Comparison of ENCODE assay signal across 31 cellular contexts in the genomic region with DNA sequence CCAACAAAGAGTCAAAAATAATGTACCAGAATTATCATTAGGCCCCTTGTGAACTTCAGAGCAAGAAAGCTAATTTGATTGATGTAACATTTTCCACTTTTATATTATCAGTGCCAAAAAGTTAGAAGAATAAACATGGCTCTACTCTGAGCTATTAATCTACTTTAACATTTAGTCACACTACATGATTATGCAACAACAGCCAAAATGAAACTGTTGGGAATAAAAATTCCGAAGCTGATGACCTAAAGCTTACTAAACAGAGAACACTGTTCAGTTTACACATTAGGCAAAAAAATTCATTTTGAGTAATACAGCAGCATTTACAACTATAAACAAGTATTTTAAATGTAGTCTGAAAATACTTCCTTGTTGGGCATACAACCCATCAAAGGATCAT.
DNase-seq lines count a peak whose midpoint lies in the region; ATAC-seq and TF ChIP-seq lines count a peak whose summit lies in the region.
"Had no signal": no experiment of that assay in that cellular context is flagged by ENCODE, and none has a peak within 500 bp of the region (broad histone marks: within the 10 kb centered on the region; RNA-seq: fewer than 3 reads in every experiment).

No MANE protein-coding gene starts in this region.

- peaks cover 11% of the 10 kb centered on the region for H3K4me1 Mint-ChIP-seq in MCF 10A (ENCODE audit: insufficient read depth, unreplicated experiment)
- no peaks in the 10 kb centered on the region for H3K4me1 Mint-ChIP-seq in naive thymus-derived CD8-positive, alpha-beta T cell
- H3K4me1 Mint-ChIP-seq: activated CD4-positive, alpha-beta T cell treated with anti-CD3 and anti-CD28 coated beads, Interleukin-2, amount 10 ng/mL, durations not matched to agents 24 days and 14 days; T-cell had no signal

- dilution Hi-C loops in mammary epithelial cell (cut with HindIII; ENCODE audit: low sequenced_read_pairs), result no loop called here

- TF ChIP-seq POLR2A in breast epithelium (IDR thresholded peaks at IDR 0.05) (no peak), testis (IDR thresholded peaks at IDR 0.05) (no peak)

- ATAC-seq in aorta (ENCODE audit: low FRiP score), result peak; percentile 71
- ATAC-seq in naive thymus-derived CD8-positive, alpha-beta T cell, result no peak
- ATAC-seq: activated naive CD4-positive, alpha-beta T cell treated with anti-CD3 and anti-CD28 coated beads, Interleukin-2, amount 50 U/mL, for 72 hours; left lung; T-cell had no signal

- no peaks in the 10 kb centered on the region for H3K79me2 ChIP-seq in mammary epithelial cell (ENCODE audit: insufficient read depth, low read length)

- H3K27ac ChIP-seq in breast epithelium, result no peak overlapping the region
- H3K27ac ChIP-seq in mammary epithelial cell (ENCODE audit: insufficient read depth, low read depth, low read length), result no peak overlapping the region
- no peak overlapping the region for H3K27ac ChIP-seq in aorta (ENCODE audit: low read depth in 1 of 2, low read length in 2 of 2)
- H3K27ac ChIP-seq in testis, result no peak overlapping the region
- H3K27ac ChIP-seq: 22Rv1, C4-2B, HL-60, KMS-11, left lung, neutrophil, right lobe of liver, transverse colon, WERI-Rb-1 had no signal

- H3K4me3 Mint-ChIP-seq in MCF 10A (ENCODE audit: unreplicated experiment), result peak overlapping the region; percentile 36
- no peak overlapping the region for H3K4me3 Mint-ChIP-seq in naive thymus-derived CD8-positive, alpha-beta T cell
- H3K4me3 Mint-ChIP-seq: activated CD4-positive, alpha-beta T cell treated with anti-CD3 and anti-CD28 coated beads, Interleukin-2, amount 10 ng/mL, durations not matched to agents 24 days and 14 days; dendritic cell treated with granulocyte-macrophage colony-stimulating factor and Interleukin-4, amounts not matched to agents 40 ng/mL and 50 ng/mL, for 4 days; T-cell had no signal

- H3K4me3 ChIP-seq in breast epithelium (no peak overlapping the region), mammary epithelial cell (replicated peaks in 1 of 3; ENCODE audit: insufficient read depth in 1 of 3, low read depth in 2 of 3, low read length in 3 of 3) (no peak overlapping the region), aorta (ENCODE audit: low read length in 2 of 2) (no peak overlapping the region), testis (no peak overlapping the region)
- H3K4me3 ChIP-seq: HAP-1, left lung, right lobe of liver, transverse colon had no signal

- CTCF ChIA-PET in MCF 10A (lab: Yijun Ruan, JAX), result interaction anchor here (0.5 kb wide), 1 partner anchor 15 kb away, joined by 4 read pairs; no protein-coding TSS in a partner anchor
- CTCF ChIA-PET in mammary epithelial cell (lab: Charles Lee; ENCODE audit: low non-redundant PET), result no interaction called here

- 60% methylated on average over 1 of the region's 1 CpG for WGBS in mammary epithelial cell (ENCODE audit: low coverage, missing lambda C conversion rate)
- WGBS in aorta, 2 donors, result 21% methylated on average over 1 of the region's 1 CpG
- WGBS in testis, 2 donors, result 83 to 90% methylated on average over 1 of the region's 1 CpG

- BruUV-seq in MCF 10A (replicated peaks; lab: Mats Ljungman, UMichigan) (no TSS peak), mammary epithelial cell (replicated peaks; lab: Mats Ljungman, UMichigan) (no TSS peak)

- H3K9me3 ChIP-seq in breast epithelium (peaks cover 6 to 25% of the 10 kb centered on the region in 2 donors), mammary epithelial cell (replicated peaks; ENCODE audit: insufficient read depth, low read length) (no peaks in the 10 kb centered on the region), aorta (ENCODE audit: control insufficient read depth, low read length) (no peaks in the 10 kb centered on the region), testis (no peaks in the 10 kb centered on the region)
- H3K9me3 ChIP-seq: HAP-1, neutrophil, right lobe of liver had no signal

- TF ChIP-seq CTCF in MCF 10A (IDR thresholded peaks at IDR 0.05; ENCODE audit: unreplicated experiment) (no peak), breast epithelium (IDR thresholded peaks at IDR 0.05) (no peak), mammary epithelial cell (conservative IDR thresholded peaks at IDR 0.05 in 1 of 2, IDR thresholded peaks at IDR 0.05 in 1 of 2; ENCODE audit: extremely low read depth in 1 of 2, insufficient read depth in 1 of 2, low read depth in 1 of 2, low read length in 2 of 2) (no peak), testis (IDR thresholded peaks at IDR 0.05) (no peak)

- H2AFZ ChIP-seq in mammary epithelial cell (ENCODE audit: low read depth, low read length), result no peak overlapping the region

- no peaks in the 10 kb centered on the region for H3K27me3 Mint-ChIP-seq in MCF 10A (ENCODE audit: insufficient read depth, unreplicated experiment)
- no peaks in the 10 kb centered on the region for H3K27me3 Mint-ChIP-seq in naive thymus-derived CD8-positive, alpha-beta T cell
- H3K27me3 Mint-ChIP-seq: activated CD4-positive, alpha-beta T cell treated with anti-CD3 and anti-CD28 coated beads, Interleukin-2, amount 10 ng/mL, durations not matched to agents 24 days and 14 days; dendritic cell treated with granulocyte-macrophage colony-stimulating factor and Interleukin-4, amounts not matched to agents 40 ng/mL and 50 ng/mL, for 4 days; T-cell had no signal

- H3K27me3 ChIP-seq in breast epithelium, result no peaks in the 10 kb centered on the region
- H3K27me3 ChIP-seq in mammary epithelial cell (ENCODE audit: insufficient read depth, low read length), result no peaks in the 10 kb centered on the region
- no peaks in the 10 kb centered on the region for H3K27me3 ChIP-seq in aorta (ENCODE audit: control insufficient read depth in 1 of 2, insufficient read depth in 2 of 2, low read length in 1 of 2)
- H3K27me3 ChIP-seq in testis, result no peaks in the 10 kb centered on the region
- H3K27me3 ChIP-seq: left lung, neutrophil, right lobe of liver, transverse colon had no signal

- in situ Hi-C loops in mammary epithelial cell (cut with MboI; ENCODE audit: low sequenced_read_pairs in 2 of 2), result no loop called here

- intact Hi-C loops in MCF 10A (cut with micrococcal nuclease) (no loop called here), breast epithelium (cut with DNase I; ENCODE audit: low total_unique reads) (no loop called here), mammary epithelial cell (cut with micrococcal nuclease) (no loop called here), aorta (cut with DNase I) (no loop called here), testis (cut with DNase I; ENCODE audit: low total_unique reads) (no loop called here)

- no peaks in the 10 kb centered on the region for H3K4me1 ChIP-seq in breast epithelium
- no peaks in the 10 kb centered on the region for H3K4me1 ChIP-seq in mammary epithelial cell (ENCODE audit: insufficient read depth, low read length)
- no peaks in the 10 kb centered on the region for H3K4me1 ChIP-seq in aorta (ENCODE audit: control insufficient read depth in 1 of 2, insufficient read depth in 2 of 2, low read length in 2 of 2)
- no peaks in the 10 kb centered on the region for H3K4me1 ChIP-seq in testis
- H3K4me1 ChIP-seq: HAP-1, left lung, right lobe of liver, transverse colon had no signal

- no peaks in the 10 kb centered on the region for H3K36me3 Mint-ChIP-seq in MCF 10A (ENCODE audit: insufficient read depth, unreplicated experiment)
- peaks cover 0 to 5% (median 0%) of the 10 kb centered on the region in 3 donors for H3K36me3 Mint-ChIP-seq in naive thymus-derived CD8-positive, alpha-beta T cell
- H3K36me3 Mint-ChIP-seq: T-cell had no signal

- H4K20me1 ChIP-seq in mammary epithelial cell (ENCODE audit: insufficient read depth, low read length), result no peaks in the 10 kb centered on the region

- H3K36me3 ChIP-seq in breast epithelium (no peaks in the 10 kb centered on the region), mammary epithelial cell (ENCODE audit: insufficient read depth, low read length) (no peaks in the 10 kb centered on the region), aorta (ENCODE audit: control insufficient read depth in 1 of 2, insufficient read depth in 2 of 2, low read length in 1 of 2) (no peaks in the 10 kb centered on the region), testis (ENCODE audit: low read depth, missing control alignments) (no peaks in the 10 kb centered on the region)
- H3K36me3 ChIP-seq: HAP-1, left lung, neutrophil, right lobe of liver, transverse colon, WERI-Rb-1 had no signal

- DNase-seq in MCF 10A (ENCODE audit: unreplicated experiment), result peak; percentile 59
- DNase-seq in breast epithelium (ENCODE audit: low spot score in 2 of 2), result no peak
- DNase-seq in mammary epithelial cell, result peak; percentile 60
- DNase-seq in foreskin melanocyte, result peak; percentile 7
- DNase-seq in aorta, result no peak
- no peak for DNase-seq in naive thymus-derived CD8-positive, alpha-beta T cell
- DNase-seq in retina, result no peak
- no peak for DNase-seq in testis
- DNase-seq: activated CD4-positive, alpha-beta T cell treated with anti-CD3 and anti-CD28 coated beads, Interleukin-2, amount 10 ng/mL, durations not matched to agents 24 days and 14 days; activated effector memory CD4-positive, alpha-beta T cell treated with Interleukin-2 at 50 U/mL for 16 hours; activated T-cell treated with anti-CD3 and anti-CD28 coated beads, Interleukin-2, amount 50 U/mL, for 1 hour; anterior cingulate cortex; central memory CD4-positive, alpha-beta T cell; left lung; NCI-H146; NCI-H446; NCI-H748 treated with DMSO at 0.1 percent for 48 hours; right lobe of liver; stimulated activated CD4-positive, alpha-beta T cell treated with anti-CD3 and anti-CD28 coated beads, Interleukin-12 subunit alpha, Interleukin-12 subunit beta, amount 100 ng/mL, for 4 hours; stimulated activated CD4-positive, alpha-beta T cell treated with anti-CD3 and anti-CD28 coated beads, Interleukin-4, amount 100 ng/mL, for 1 hour; T-cell; transverse colon; WERI-Rb-1 had no signal

- POLR2A ChIA-PET in MCF 10A (lab: Yijun Ruan, JAX), result interaction anchor here (1.1 to 2.1 kb wide), 2 partner anchors 12 to 13 kb away, joined by 4 to 5 read pairs; no protein-coding TSS in a partner anchor
- POLR2A ChIA-PET in naive thymus-derived CD8-positive, alpha-beta T cell (lab: Charles Lee), result no interaction called here

- no peak overlapping the region for H3K4me2 ChIP-seq in mammary epithelial cell (ENCODE audit: insufficient read depth, low read depth, low read length)
- H3K4me2 ChIP-seq: KMS-11 had no signal

- peak overlapping the region; percentile 51 for H3K27ac Mint-ChIP-seq in MCF 10A (ENCODE audit: low read depth, unreplicated experiment)
- no peak overlapping the region for H3K27ac Mint-ChIP-seq in naive thymus-derived CD8-positive, alpha-beta T cell
- H3K27ac Mint-ChIP-seq: activated CD4-positive, alpha-beta T cell treated with anti-CD3 and anti-CD28 coated beads, Interleukin-2, amount 10 ng/mL, durations not matched to agents 24 days and 14 days; activated naive CD4-positive, alpha-beta T cell treated with anti-CD3 and anti-CD28 coated beads, Interleukin-2, amount 50 U/mL, for 72 hours; dendritic cell treated with granulocyte-macrophage colony-stimulating factor and Interleukin-4, amounts not matched to agents 40 ng/mL and 50 ng/mL, for 4 days; T-cell had no signal

- H3K9ac ChIP-seq in mammary epithelial cell (ENCODE audit: insufficient read depth, low read length), result no peak overlapping the region
- H3K9ac ChIP-seq: KMS-11 had no signal

- peaks cover 8% of the 10 kb centered on the region for H3K9me3 Mint-ChIP-seq in MCF 10A (ENCODE audit: unreplicated experiment)
- H3K9me3 Mint-ChIP-seq in naive thymus-derived CD8-positive, alpha-beta T cell, result peaks cover 8 to 34% (median 18%) of the 10 kb centered on the region in 9 donors

Comparison
In these comparisons a context has a peak if more than half of its experiments do, and no peak if none do; other contexts are left out.
1. DNase-seq: peak in MCF 10A (single experiment), mammary epithelial cell (single experiment) and foreskin melanocyte (single experiment); none in breast epithelium (0 of 2), aorta (0 of 2), naive thymus-derived CD8-positive, alpha-beta T cell (0 of 10), retina (single experiment) and testis (single experiment).